8 cellular contexts compared by ENCODE assay signal in genomic region chr1:232629250-232630046, GRCh38. TPM values are rescaled to one million over a fixed set of nuclear protein-coding genes. Genes with fewer than 3 reads are reported as not detected.
DNase-seq lines count a peak whose midpoint lies in the region; ATAC-seq and TF ChIP-seq lines count a peak whose summit lies in the region.

No MANE protein-coding gene starts in this region.

- peak overlapping the region; percentile 87 for H3K4me3 Mint-ChIP-seq in chondrocyte (ENCODE audit: unreplicated experiment)
- H3K4me3 Mint-ChIP-seq in stimulated activated memory B cell treated with anti-CD40 and anti-IgM and Interleukin-4, amounts not matched to agents 10 μg/mL and 1 μg/mL and 100 μg/mL, for 72 hours, result peak overlapping the region; percentile 76

- no peaks in the 10 kb centered on the region for H3K27me3 Mint-ChIP-seq in chondrocyte (ENCODE audit: low read depth)
- H3K27me3 Mint-ChIP-seq in stimulated activated memory B cell treated with anti-CD40 and anti-IgM and Interleukin-4, amounts not matched to agents 10 μg/mL and 1 μg/mL and 100 μg/mL, for 72 hours, result peaks cover 58% of the 10 kb centered on the region

- ATAC-seq in GM19025 (IDR thresholded peaks at IDR 0.05; ENCODE audit: low read depth, unreplicated experiment) (peak; percentile 49), HG03159 (IDR thresholded peaks at IDR 0.05; ENCODE audit: unreplicated experiment) (peak; percentile 48)
- ATAC-seq in stimulated activated memory B cell treated with anti-CD40 and anti-IgM and Interleukin-4, amounts not matched to agents 10 μg/mL and 1 μg/mL and 100 μg/mL, for 72 hours, result peak; percentile 60

- H3K4me3 ChIP-seq in BJ (ENCODE audit: low read depth, low read length) (peak overlapping the region; percentile 61), SU-DHL-6 (ENCODE audit: insufficient read depth, low read length, poor library complexity, severe bottlenecking) (peak overlapping the region; percentile 63), lower leg skin (ENCODE audit: low read depth, poor library complexity, severe bottlenecking) (peak overlapping the region; percentile 62)

- no peak overlapping the region for H3K9ac ChIP-seq in SU-DHL-6 (ENCODE audit: low read length)

- H3K27me3 ChIP-seq in BJ (ENCODE audit: control insufficient read depth, insufficient read depth, low read length) (no peaks in the 10 kb centered on the region), SU-DHL-6 (ENCODE audit: low read length) (no peaks in the 10 kb centered on the region)

- H4K20me1 ChIP-seq in SU-DHL-6 (ENCODE audit: low read depth, low read length), result no peaks in the 10 kb centered on the region

- peak overlapping the region; percentile 66 for H3K4me2 ChIP-seq in SU-DHL-6 (ENCODE audit: low read depth, low read length, poor library complexity, severe bottlenecking)

- no peaks in the 10 kb centered on the region for H3F3A ChIP-seq in SU-DHL-6 (ENCODE audit: insufficient read depth)

- POLR2A ChIA-PET in BJ (lab: Charles Lee), result no interaction called here

- no peaks in the 10 kb centered on the region for H3K36me3 ChIP-seq in BJ (ENCODE audit: control insufficient read depth, insufficient read depth, low read length)
- H3K36me3 ChIP-seq in SU-DHL-6 (ENCODE audit: low read length), result no peaks in the 10 kb centered on the region

- H2AFZ ChIP-seq in SU-DHL-6 (ENCODE audit: low read depth, low read length, severe bottlenecking), result no peak overlapping the region

- H3K36me3 Mint-ChIP-seq in chondrocyte (ENCODE audit: low read depth), result no peaks in the 10 kb centered on the region
- H3K36me3 Mint-ChIP-seq in stimulated activated memory B cell treated with anti-CD40 and anti-IgM and Interleukin-4, amounts not matched to agents 10 μg/mL and 1 μg/mL and 100 μg/mL, for 72 hours, result no peaks in the 10 kb centered on the region

- peak overlapping the region; percentile 90 for H3K27ac Mint-ChIP-seq in chondrocyte (ENCODE audit: unreplicated experiment)
- H3K27ac Mint-ChIP-seq in stimulated activated memory B cell treated with anti-CD40 and anti-IgM and Interleukin-4, amounts not matched to agents 10 μg/mL and 1 μg/mL and 100 μg/mL, for 72 hours, result no peak overlapping the region

- TF ChIP-seq CTCF in BJ (IDR thresholded peaks at IDR 0.05; ENCODE audit: insufficient read depth, low read depth, low read length) (no peak), SU-DHL-6 (IDR thresholded peaks at IDR 0.05; ENCODE audit: insufficient read depth, low read length, poor library complexity, severe bottlenecking) (no peak), chondrocyte (IDR thresholded peaks at IDR 0.05) (no peak), lower leg skin (IDR thresholded peaks at IDR 0.05) (no peak)

- WGBS in lower leg skin, 2 donors, result 0 to 1% methylated on average over 28 to 73 of the region's 96 CpGs

- intact Hi-C loops in lower leg skin (cut with DNase I; ENCODE audit: low total_unique reads), result loop anchor here (5.0 kb wide), 2 partner anchors 613 to 762 kb away; no protein-coding TSS in a partner anchor

- no peaks in the 10 kb centered on the region for H3K79me2 ChIP-seq in SU-DHL-6 (ENCODE audit: insufficient read depth, low read length)

- no peak for TF ChIP-seq POLR2A in lower leg skin (IDR thresholded peaks at IDR 0.05)

- H3K9me3 Mint-ChIP-seq in chondrocyte (ENCODE audit: low read depth), result no peaks in the 10 kb centered on the region
- no peaks in the 10 kb centered on the region for H3K9me3 Mint-ChIP-seq in stimulated activated memory B cell treated with anti-CD40 and anti-IgM and Interleukin-4, amounts not matched to agents 10 μg/mL and 1 μg/mL and 100 μg/mL, for 72 hours

- no peaks in the 10 kb centered on the region for H3K9me3 ChIP-seq in SU-DHL-6 (ENCODE audit: insufficient read depth, low read length)

- CTCF ChIA-PET in BJ (lab: Yijun Ruan, JAX), result interaction anchor here (0.6 to 2.7 kb wide), 6 partner anchors 308 to 767 kb away, joined by 3 to 6 read pairs (median 3); no protein-coding TSS in a partner anchor

- H3K9me2 ChIP-seq in SU-DHL-6 (replicated peaks; ENCODE audit: insufficient read depth, low read length), result no peaks in the 10 kb centered on the region

- H3K27ac ChIP-seq in SU-DHL-6 (ENCODE audit: low read depth, low read length), result no peak overlapping the region

- peaks cover 31% of the 10 kb centered on the region for H3K4me1 Mint-ChIP-seq in chondrocyte (ENCODE audit: low read depth)
- H3K4me1 Mint-ChIP-seq in stimulated activated memory B cell treated with anti-CD40 and anti-IgM and Interleukin-4, amounts not matched to agents 10 μg/mL and 1 μg/mL and 100 μg/mL, for 72 hours, result peaks cover 14% of the 10 kb centered on the region

- DNase-seq in BJ (ENCODE audit: low read depth) (no peak), chondrocyte (ENCODE audit: low spot score) (peak; percentile 90), lower leg skin (ENCODE audit: low spot score in 2 of 2) (peak; percentile 29 to 91)
- no peak for DNase-seq in effector CD8-positive, alpha-beta T cell (lab: John Stamatoyannopoulos, UW)

RNA-seq across cellular contexts. Expression of gene SIPA1L2, which starts 0.5 kb away (rescaled TPM):
- 3.1 and 5.1 TPM in 2 replicates for polyA plus RNA-seq in BJ (2011; rRNA removed)
- 5.8 and 8.3 TPM in 2 replicates for polyA minus RNA-seq in BJ (2011; rRNA and poly(A)+ RNA removed)
- total RNA-seq in chondrocyte, result 8.9 to 9.5 TPM (median 9.0 TPM) in 3 replicates
- total RNA-seq in lower leg skin, result 10 to 100 TPM in 3 of 4 donors, 1 to 10 TPM in 1; 8.9 to 22.6 (median 16.6) TPM

Comparison
In these comparisons a context has a peak if more than half of its experiments do, and no peak if none do; other contexts are left out.
1. DNase-seq: peak in chondrocyte (single experiment) and lower leg skin (2 of 2); none in BJ (single experiment) and effector CD8-positive, alpha-beta T cell (single experiment).
2. Peak in every context shown above with its lines, with median percentiles within 50 percentile points of each other: H3K4me3 ChIP-seq and ATAC-seq.